ENCODE assay signal across 1 cellular context in genomic region chr11:3841426-3842304, GRCh38.
TF ChIP-seq lines count a peak whose summit lies in the region.

No MANE protein-coding gene starts in this region.

TF ChIP-seq in K562, 482 proteins besides CTCF, POLR2A, EP300 and RAD21 (continued from another document and continues in another):
- no peak; the same call in 1 of the 2 replicates for TF ChIP-seq ATF4 (CRISPR knock-in tag; IDR thresholded peaks at IDR 0.05)
- TF ChIP-seq NCOR1 (IDR thresholded peaks at IDR 0.05) = no peak; the same call in 1 of the 2 replicates
- TF ChIP-seq, protein P1, sequence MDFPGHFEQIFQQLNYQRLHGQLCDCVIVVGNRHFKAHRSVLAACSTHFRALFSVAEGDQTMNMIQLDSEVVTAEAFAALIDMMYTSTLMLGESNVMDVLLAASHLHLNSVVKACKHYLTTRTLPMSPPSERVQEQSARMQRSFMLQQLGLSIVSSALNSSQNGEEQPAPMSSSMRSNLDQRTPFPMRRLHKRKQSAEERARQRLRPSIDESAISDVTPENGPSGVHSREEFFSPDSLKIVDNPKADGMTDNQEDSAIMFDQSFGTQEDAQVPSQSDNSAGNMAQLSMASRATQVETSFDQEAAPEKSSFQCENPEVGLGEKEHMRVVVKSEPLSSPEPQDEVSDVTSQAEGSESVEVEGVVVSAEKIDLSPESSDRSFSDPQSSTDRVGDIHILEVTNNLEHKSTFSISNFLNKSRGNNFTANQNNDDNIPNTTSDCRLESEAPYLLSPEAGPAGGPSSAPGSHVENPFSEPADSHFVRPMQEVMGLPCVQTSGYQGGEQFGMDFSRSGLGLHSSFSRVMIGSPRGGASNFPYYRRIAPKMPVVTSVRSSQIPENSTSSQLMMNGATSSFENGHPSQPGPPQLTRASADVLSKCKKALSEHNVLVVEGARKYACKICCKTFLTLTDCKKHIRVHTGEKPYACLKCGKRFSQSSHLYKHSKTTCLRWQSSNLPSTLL (IDR thresholded peaks at IDR 0.05) = no peak
- TF ChIP-seq TRIM24 (IDR thresholded peaks at IDR 0.05) = peak; percentile 12 to 22; a peak in 1 of 4 replicates
- peak; percentile 31; the same call in 1 of the 2 replicates for TF ChIP-seq PML (IDR thresholded peaks at IDR 0.05; ENCODE audit: low read length)
- TF ChIP-seq ZBTB17 (CRISPR knock-in tag; IDR thresholded peaks at IDR 0.05) = 0 out of 2 replicates have a peak, but pooled peaks have one; percentile 21
- peak; percentile 49 for TF ChIP-seq USF1 (CRISPR knock-in tag; IDR thresholded peaks at IDR 0.05)
- peak; percentile 16; the same call in 1 of the 2 replicates for TF ChIP-seq PHF8 (IDR thresholded peaks at IDR 0.05; ENCODE audit: borderline replicate concordance, low read length)
- no peak for TF ChIP-seq MBD1 (CRISPR knock-in tag; IDR thresholded peaks at IDR 0.05)
- peak; percentile 54; the same call in 1 of the 2 replicates for TF ChIP-seq SUPT5H (IDR thresholded peaks at IDR 0.05)
- TF ChIP-seq NR1H2 (CRISPR knock-in tag; IDR thresholded peaks at IDR 0.05) = no peak
- 0 out of 2 replicates have a peak, but pooled peaks have one; percentile 8 for TF ChIP-seq OTX1 (CRISPR knock-in tag; IDR thresholded peaks at IDR 0.05)
- TF ChIP-seq ATF1 (CRISPR knock-in tag; IDR thresholded peaks at IDR 0.05) = no peak
- TF ChIP-seq ATF1 (tag; IDR thresholded peaks at IDR 0.05) = peak; percentile 71
- TF ChIP-seq ZFP1 (CRISPR knock-in tag; IDR thresholded peaks at IDR 0.05) = no peak
- peak; percentile 69 for TF ChIP-seq DEAF1 (CRISPR knock-in tag; IDR thresholded peaks at IDR 0.05)
- no peak for TF ChIP-seq MCM3 (IDR thresholded peaks at IDR 0.05)
- TF ChIP-seq CBX3 (IDR thresholded peaks at IDR 0.05; ENCODE audit: borderline replicate concordance in 1 of 2, low read length in 2 of 2) = peak in 1 of 2 experiments; percentile 95; a peak in 2 of 3 replicates
- peak in 1 of 2 experiments; percentile 77; a peak in 2 of 4 replicates for TF ChIP-seq HDAC1 (IDR thresholded peaks at IDR 0.05)
- no peak for TF ChIP-seq CBFA2T2 (conservative IDR thresholded peaks at IDR 0.05)
- TF ChIP-seq MEIS2 (IDR thresholded peaks at IDR 0.05; ENCODE audit: partially characterized antibody) = peak; percentile 59
- TF ChIP-seq ZNF41 (CRISPR knock-in tag; conservative IDR thresholded peaks at IDR 0.05) = no peak
- TF ChIP-seq, protein P2, sequence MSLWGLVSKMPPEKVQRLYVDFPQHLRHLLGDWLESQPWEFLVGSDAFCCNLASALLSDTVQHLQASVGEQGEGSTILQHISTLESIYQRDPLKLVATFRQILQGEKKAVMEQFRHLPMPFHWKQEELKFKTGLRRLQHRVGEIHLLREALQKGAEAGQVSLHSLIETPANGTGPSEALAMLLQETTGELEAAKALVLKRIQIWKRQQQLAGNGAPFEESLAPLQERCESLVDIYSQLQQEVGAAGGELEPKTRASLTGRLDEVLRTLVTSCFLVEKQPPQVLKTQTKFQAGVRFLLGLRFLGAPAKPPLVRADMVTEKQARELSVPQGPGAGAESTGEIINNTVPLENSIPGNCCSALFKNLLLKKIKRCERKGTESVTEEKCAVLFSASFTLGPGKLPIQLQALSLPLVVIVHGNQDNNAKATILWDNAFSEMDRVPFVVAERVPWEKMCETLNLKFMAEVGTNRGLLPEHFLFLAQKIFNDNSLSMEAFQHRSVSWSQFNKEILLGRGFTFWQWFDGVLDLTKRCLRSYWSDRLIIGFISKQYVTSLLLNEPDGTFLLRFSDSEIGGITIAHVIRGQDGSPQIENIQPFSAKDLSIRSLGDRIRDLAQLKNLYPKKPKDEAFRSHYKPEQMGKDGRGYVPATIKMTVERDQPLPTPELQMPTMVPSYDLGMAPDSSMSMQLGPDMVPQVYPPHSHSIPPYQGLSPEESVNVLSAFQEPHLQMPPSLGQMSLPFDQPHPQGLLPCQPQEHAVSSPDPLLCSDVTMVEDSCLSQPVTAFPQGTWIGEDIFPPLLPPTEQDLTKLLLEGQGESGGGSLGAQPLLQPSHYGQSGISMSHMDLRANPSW (CRISPR knock-in tag; IDR thresholded peaks at IDR 0.05) = no peak
- TF ChIP-seq DPF2 (IDR thresholded peaks at IDR 0.05) = 0 out of 2 replicates have a peak, but pooled peaks have one; percentile 62
- TF ChIP-seq ZNF134 (CRISPR knock-in tag; conservative IDR thresholded peaks at IDR 0.05) = no peak
- no peak for TF ChIP-seq ZKSCAN8 (CRISPR knock-in tag; IDR thresholded peaks at IDR 0.05)
- TF ChIP-seq, protein P3, sequence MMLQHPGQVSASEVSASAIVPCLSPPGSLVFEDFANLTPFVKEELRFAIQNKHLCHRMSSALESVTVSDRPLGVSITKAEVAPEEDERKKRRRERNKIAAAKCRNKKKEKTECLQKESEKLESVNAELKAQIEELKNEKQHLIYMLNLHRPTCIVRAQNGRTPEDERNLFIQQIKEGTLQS (IDR thresholded peaks at IDR 0.05) = peak; percentile 59
- TF ChIP-seq, protein P3 (CRISPR knock-in tag; conservative IDR thresholded peaks at IDR 0.05) = 0 out of 2 replicates have a peak, but pooled peaks have one; percentile 71
- TF ChIP-seq, protein P4, sequence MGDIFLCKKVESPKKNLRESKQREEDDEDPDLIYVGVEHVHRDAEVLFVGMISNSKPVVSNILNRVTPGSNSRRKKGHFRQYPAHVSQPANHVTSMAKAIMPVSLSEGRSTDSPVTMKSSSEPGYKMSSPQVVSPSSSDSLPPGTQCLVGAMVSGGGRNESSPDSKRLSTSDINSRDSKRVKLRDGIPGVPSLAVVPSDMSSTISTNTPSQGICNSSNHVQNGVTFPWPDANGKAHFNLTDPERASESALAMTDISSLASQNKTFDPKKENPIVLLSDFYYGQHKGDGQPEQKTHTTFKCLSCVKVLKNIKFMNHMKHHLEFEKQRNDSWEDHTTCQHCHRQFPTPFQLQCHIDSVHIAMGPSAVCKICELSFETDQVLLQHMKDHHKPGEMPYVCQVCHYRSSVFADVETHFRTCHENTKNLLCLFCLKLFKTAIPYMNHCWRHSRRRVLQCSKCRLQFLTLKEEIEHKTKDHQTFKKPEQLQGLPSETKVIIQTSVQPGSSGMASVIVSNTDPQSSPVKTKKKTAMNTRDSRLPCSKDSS (IDR thresholded peaks at IDR 0.05; ENCODE audit: low read depth, partially characterized antibody) = no peak
- TF ChIP-seq CBX1 (IDR thresholded peaks at IDR 0.05; ENCODE audit: low read depth) = peak; percentile 21; the same call in 1 of the 2 replicates
- TF ChIP-seq RUNX1 (IDR thresholded peaks at IDR 0.05; ENCODE audit: low read depth) = no peak
- TF ChIP-seq, protein P5, sequence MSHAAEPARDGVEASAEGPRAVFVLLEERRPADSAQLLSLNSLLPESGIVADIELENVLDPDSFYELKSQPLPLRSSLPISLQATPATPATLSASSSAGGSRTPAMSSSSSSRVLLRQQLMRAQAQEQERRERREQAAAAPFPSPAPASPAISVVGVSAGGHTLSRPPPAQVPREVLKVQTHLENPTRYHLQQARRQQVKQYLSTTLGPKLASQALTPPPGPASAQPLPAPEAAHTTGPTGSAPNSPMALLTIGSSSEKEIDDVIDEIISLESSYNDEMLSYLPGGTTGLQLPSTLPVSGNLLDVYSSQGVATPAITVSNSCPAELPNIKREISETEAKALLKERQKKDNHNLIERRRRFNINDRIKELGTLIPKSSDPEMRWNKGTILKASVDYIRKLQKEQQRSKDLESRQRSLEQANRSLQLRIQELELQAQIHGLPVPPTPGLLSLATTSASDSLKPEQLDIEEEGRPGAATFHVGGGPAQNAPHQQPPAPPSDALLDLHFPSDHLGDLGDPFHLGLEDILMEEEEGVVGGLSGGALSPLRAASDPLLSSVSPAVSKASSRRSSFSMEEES (CRISPR knock-in tag; IDR thresholded peaks at IDR 0.05) = no peak
- peak in 1 of 2 experiments; percentile 49; a peak in 1 of 4 replicates for TF ChIP-seq BCLAF1 (IDR thresholded peaks at IDR 0.05; ENCODE audit: borderline replicate concordance in 1 of 2, control insufficient read depth in 1 of 2, low read depth in 2 of 2, low read length in 1 of 2)
- no peak for TF ChIP-seq PKNOX1 (IDR thresholded peaks at IDR 0.05)
- no peak for TF ChIP-seq TAF7 (tag; IDR thresholded peaks at IDR 0.05)
- TF ChIP-seq, protein P6, sequence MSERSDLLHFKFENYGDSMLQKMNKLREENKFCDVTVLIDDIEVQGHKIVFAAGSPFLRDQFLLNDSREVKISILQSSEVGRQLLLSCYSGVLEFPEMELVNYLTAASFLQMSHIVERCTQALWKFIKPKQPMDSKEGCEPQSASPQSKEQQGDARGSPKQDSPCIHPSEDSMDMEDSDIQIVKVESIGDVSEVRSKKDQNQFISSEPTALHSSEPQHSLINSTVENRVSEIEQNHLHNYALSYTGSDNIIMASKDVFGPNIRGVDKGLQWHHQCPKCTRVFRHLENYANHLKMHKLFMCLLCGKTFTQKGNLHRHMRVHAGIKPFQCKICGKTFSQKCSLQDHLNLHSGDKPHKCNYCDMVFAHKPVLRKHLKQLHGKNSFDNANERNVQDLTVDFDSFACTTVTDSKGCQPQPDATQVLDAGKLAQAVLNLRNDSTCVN (CRISPR knock-in tag; IDR thresholded peaks at IDR 0.05) = no peak
- 0 out of 2 replicates have a peak, but pooled peaks have one; percentile 36 for TF ChIP-seq CBFA2T3 (IDR thresholded peaks at IDR 0.05)
